In the genomic region with DNA sequence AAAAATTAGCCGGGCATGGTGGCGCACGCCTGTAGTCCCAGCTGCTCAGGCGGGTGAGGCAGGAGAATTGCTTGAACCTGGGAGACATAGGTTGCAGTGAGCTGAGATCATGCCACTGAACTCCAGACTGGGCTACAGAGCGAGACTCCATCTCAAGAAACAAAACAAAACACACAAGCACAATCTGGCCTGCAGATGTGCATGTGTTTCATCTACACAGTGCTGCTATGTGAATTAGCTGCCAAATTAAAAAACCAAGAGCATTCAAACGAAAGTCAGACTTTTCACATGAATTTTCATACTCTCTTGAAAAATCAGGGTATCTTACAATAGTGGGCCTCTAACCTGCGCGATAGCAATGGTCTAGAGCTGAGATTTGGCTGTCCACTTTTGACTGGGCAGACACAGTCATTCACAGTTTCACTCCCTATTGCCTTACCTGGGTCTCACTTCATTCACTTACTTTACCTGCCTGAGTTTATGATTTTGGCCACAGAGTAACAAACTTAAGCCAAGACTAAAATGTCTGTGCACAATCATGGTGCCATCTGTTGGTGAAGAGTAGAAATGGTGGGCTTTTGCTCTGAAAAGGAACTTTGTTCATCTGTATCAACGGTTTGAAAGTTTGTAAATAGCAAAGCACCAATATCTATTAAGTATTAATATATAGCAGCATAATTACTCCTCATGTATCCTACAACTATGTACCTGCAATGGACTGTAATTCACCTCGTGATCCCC, we compare ENCODE assay signal across 1 cellular context.
TF ChIP-seq lines count a peak whose summit lies in the region.

No MANE protein-coding gene starts in this region.

TF ChIP-seq in HCT116, 20 proteins besides CTCF, POLR2A, EP300 and RAD21 (continued from another document):
- TF ChIP-seq, protein P1, sequence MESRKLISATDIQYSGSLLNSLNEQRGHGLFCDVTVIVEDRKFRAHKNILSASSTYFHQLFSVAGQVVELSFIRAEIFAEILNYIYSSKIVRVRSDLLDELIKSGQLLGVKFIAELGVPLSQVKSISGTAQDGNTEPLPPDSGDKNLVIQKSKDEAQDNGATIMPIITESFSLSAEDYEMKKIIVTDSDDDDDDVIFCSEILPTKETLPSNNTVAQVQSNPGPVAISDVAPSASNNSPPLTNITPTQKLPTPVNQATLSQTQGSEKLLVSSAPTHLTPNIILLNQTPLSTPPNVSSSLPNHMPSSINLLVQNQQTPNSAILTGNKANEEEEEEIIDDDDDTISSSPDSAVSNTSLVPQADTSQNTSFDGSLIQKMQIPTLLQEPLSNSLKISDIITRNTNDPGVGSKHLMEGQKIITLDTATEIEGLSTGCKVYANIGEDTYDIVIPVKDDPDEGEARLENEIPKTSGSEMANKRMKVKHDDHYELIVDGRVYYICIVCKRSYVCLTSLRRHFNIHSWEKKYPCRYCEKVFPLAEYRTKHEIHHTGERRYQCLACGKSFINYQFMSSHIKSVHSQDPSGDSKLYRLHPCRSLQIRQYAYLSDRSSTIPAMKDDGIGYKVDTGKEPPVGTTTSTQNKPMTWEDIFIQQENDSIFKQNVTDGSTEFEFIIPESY (IDR thresholded peaks at IDR 0.05; ENCODE audit: extremely low read depth, insufficient replicate concordance, low read length) = no peak
- TF ChIP-seq, protein P2, sequence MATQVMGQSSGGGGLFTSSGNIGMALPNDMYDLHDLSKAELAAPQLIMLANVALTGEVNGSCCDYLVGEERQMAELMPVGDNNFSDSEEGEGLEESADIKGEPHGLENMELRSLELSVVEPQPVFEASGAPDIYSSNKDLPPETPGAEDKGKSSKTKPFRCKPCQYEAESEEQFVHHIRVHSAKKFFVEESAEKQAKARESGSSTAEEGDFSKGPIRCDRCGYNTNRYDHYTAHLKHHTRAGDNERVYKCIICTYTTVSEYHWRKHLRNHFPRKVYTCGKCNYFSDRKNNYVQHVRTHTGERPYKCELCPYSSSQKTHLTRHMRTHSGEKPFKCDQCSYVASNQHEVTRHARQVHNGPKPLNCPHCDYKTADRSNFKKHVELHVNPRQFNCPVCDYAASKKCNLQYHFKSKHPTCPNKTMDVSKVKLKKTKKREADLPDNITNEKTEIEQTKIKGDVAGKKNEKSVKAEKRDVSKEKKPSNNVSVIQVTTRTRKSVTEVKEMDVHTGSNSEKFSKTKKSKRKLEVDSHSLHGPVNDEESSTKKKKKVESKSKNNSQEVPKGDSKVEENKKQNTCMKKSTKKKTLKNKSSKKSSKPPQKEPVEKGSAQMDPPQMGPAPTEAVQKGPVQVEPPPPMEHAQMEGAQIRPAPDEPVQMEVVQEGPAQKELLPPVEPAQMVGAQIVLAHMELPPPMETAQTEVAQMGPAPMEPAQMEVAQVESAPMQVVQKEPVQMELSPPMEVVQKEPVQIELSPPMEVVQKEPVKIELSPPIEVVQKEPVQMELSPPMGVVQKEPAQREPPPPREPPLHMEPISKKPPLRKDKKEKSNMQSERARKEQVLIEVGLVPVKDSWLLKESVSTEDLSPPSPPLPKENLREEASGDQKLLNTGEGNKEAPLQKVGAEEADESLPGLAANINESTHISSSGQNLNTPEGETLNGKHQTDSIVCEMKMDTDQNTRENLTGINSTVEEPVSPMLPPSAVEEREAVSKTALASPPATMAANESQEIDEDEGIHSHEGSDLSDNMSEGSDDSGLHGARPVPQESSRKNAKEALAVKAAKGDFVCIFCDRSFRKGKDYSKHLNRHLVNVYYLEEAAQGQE (IDR thresholded peaks at IDR 0.05; ENCODE audit: low read depth) = no peak
- TF ChIP-seq, protein P3, sequence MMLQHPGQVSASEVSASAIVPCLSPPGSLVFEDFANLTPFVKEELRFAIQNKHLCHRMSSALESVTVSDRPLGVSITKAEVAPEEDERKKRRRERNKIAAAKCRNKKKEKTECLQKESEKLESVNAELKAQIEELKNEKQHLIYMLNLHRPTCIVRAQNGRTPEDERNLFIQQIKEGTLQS (IDR thresholded peaks at IDR 0.05) = no peak
- TF ChIP-seq SRF (IDR thresholded peaks at IDR 0.05; ENCODE audit: low read depth) (no peak), ZFX (IDR thresholded peaks at IDR 0.05) (no peak), SP1 (IDR thresholded peaks at IDR 0.05; ENCODE audit: low read depth) (no peak), TCF7L2 (IDR thresholded peaks at IDR 0.05; ENCODE audit: borderline replicate concordance, extremely low read depth, insufficient read depth, insufficient read length) (no peak), EGR1 (IDR thresholded peaks at IDR 0.05; ENCODE audit: low read depth) (no peak)
TF ChIP-seq in HCT116: peak in this region for 0.
